ENCODE assay signal across 21 cellular contexts in genomic region chr21:19076031-19076430, GRCh38.
A peak's percentile ranks its signal among the peaks of the same experiment; 100 is the strongest.
DNase-seq lines count a peak whose midpoint lies in the region; ATAC-seq, FAIRE-seq and TF ChIP-seq lines count a peak whose summit lies in the region.
"Had no signal": no experiment of that assay in that cellular context is flagged by ENCODE, and none has a peak within 500 bp of the region (broad histone marks: within the 10 kb centered on the region; RNA-seq: fewer than 3 reads in every experiment).

No MANE protein-coding gene starts in this region.

- H3K79me1 ChIP-seq in H1 (ENCODE audit: low read depth, low read length), result no peaks in the 10 kb centered on the region
- no peaks in the 10 kb centered on the region for H3K79me1 ChIP-seq in mesendoderm (ENCODE audit: low read length)

- no peak overlapping the region for H2AFZ ChIP-seq in H1 (ENCODE audit: low read length)

- no peak overlapping the region for H2BK120ac ChIP-seq in H1 (replicated peaks; ENCODE audit: low read depth, low read length)
- no peak overlapping the region for H2BK120ac ChIP-seq in mesendoderm (ENCODE audit: low read depth, low read length)

- H3K4me1 ChIP-seq in HUES48 (ENCODE audit: control insufficient read depth, insufficient read depth, low read length) (no peaks in the 10 kb centered on the region), H1 (replicated peaks in 1 of 4; ENCODE audit: control insufficient read depth in 3 of 4, insufficient read depth in 4 of 4, low read length in 3 of 4) (no peaks in the 10 kb centered on the region), iPS DF 6.9 (ENCODE audit: control insufficient read depth, insufficient read depth, low read length) (peaks cover 2% of the 10 kb centered on the region; the same call in 1 of the 2 replicates), mesendoderm (ENCODE audit: control insufficient read depth, low read depth, low read length) (no peaks in the 10 kb centered on the region), suprapubic skin (no peaks in the 10 kb centered on the region), kidney (ENCODE audit: control insufficient read depth in 1 of 2, insufficient read depth in 1 of 2, low read depth in 1 of 2, low read length in 2 of 2) (no peaks in the 10 kb centered on the region)
- H3K4me1 ChIP-seq: BE2C, Caco-2, HAP-1 had no signal

- TF ChIP-seq RAD21 in H1 (IDR thresholded peaks at IDR 0.05 in 1 of 2, conservative IDR thresholded peaks at IDR 0.05 in 1 of 2; ENCODE audit: low read depth in 2 of 2, low read length in 2 of 2), result no peak

- no peak overlapping the region for H2BK15ac ChIP-seq in H1 (ENCODE audit: low read length)
- no peak overlapping the region for H2BK15ac ChIP-seq in mesendoderm (replicated peaks; ENCODE audit: low read depth)

- H3K79me2 ChIP-seq in H1 (ENCODE audit: control insufficient read depth in 1 of 2, insufficient read depth in 2 of 2, low read length in 2 of 2), result no peaks in the 10 kb centered on the region
- no peaks in the 10 kb centered on the region for H3K79me2 ChIP-seq in mesendoderm (ENCODE audit: control insufficient read depth, insufficient read depth, low read length)

- no peak overlapping the region for H3K4me3 Mint-ChIP-seq in endothelial cell (ENCODE audit: unreplicated experiment)
- H3K4me3 Mint-ChIP-seq: CD4-positive, CD25-positive, alpha-beta regulatory T cell had no signal

- H2BK20ac ChIP-seq in H1 (ENCODE audit: low read length), result no peak overlapping the region

- peaks cover 5% of the 10 kb centered on the region for H3K9me3 Mint-ChIP-seq in endothelial cell (ENCODE audit: unreplicated experiment)

- no peaks in the 10 kb centered on the region for H3K27me3 ChIP-seq in HUES48 (ENCODE audit: control insufficient read depth, insufficient read depth, low read length)
- H3K27me3 ChIP-seq in H1 (replicated peaks in 1 of 4; ENCODE audit: control insufficient read depth in 3 of 4, extremely low read depth in 1 of 4, insufficient read depth in 3 of 4, low read length in 3 of 4), result no peaks in the 10 kb centered on the region
- H3K27me3 ChIP-seq in iPS DF 6.9 (ENCODE audit: control insufficient read depth, insufficient read depth, low read length), result no peaks in the 10 kb centered on the region
- no peaks in the 10 kb centered on the region for H3K27me3 ChIP-seq in mesendoderm (ENCODE audit: insufficient read depth, low read length, poor library complexity)
- H3K27me3 ChIP-seq in suprapubic skin, result no peaks in the 10 kb centered on the region
- H3K27me3 ChIP-seq: BE2C had no signal

- TF ChIP-seq POLR2A in H1 (IDR thresholded peaks at IDR 0.05; ENCODE audit: control extremely low read depth in 1 of 2, low read depth in 2 of 2, low read length in 2 of 2) (no peak), suprapubic skin (IDR thresholded peaks at IDR 0.05) (no peak)

- no peak overlapping the region for H4K8ac ChIP-seq in H1 (ENCODE audit: extremely low read depth, insufficient read depth, low read length)
- no peak overlapping the region for H4K8ac ChIP-seq in mesendoderm (ENCODE audit: low read depth, low read length)

- no peak overlapping the region for H3K23ac ChIP-seq in H1 (ENCODE audit: insufficient read length)
- no peak overlapping the region for H3K23ac ChIP-seq in mesendoderm (ENCODE audit: low read length)

- no peak for DNase-seq in H1 (ENCODE audit: low read depth in 1 of 2, low spot score in 2 of 2)
- DNase-seq in iPS DF 6.9 (ENCODE audit: low read depth, low spot score), result peak; percentile 13
- DNase-seq in mesendoderm, result peak; percentile 44
- no peak for DNase-seq in suprapubic skin (ENCODE audit: low spot score in 2 of 2)
- no peak for DNase-seq in kidney
- no peak for DNase-seq in endothelial cell (ENCODE audit: low spot score)
- DNase-seq: ACHN; BE2C; C1 segment of cervical spinal cord; Caco-2; CD4-positive, CD25-positive, alpha-beta regulatory T cell; DMS79; GF-D8; GOT3; IMR-90 had no signal

- no peaks in the 10 kb centered on the region for H3K4me1 Mint-ChIP-seq in endothelial cell (ENCODE audit: unreplicated experiment)
- H3K4me1 Mint-ChIP-seq: CD4-positive, CD25-positive, alpha-beta regulatory T cell had no signal

- no peak overlapping the region for H3K4me2 ChIP-seq in H1 (ENCODE audit: insufficient read depth in 1 of 2, low read depth in 2 of 2, low read length in 2 of 2)
- no peak overlapping the region for H3K4me2 ChIP-seq in mesendoderm (ENCODE audit: low read length)

- H3K27ac ChIP-seq in HUES48 (ENCODE audit: low read depth, low read length) (peak overlapping the region; percentile 66), H1 (ENCODE audit: low read depth, low read length) (no peak overlapping the region), iPS DF 6.9 (ENCODE audit: low read length) (no peak overlapping the region), mesendoderm (ENCODE audit: low read depth, low read length) (no peak overlapping the region), suprapubic skin (no peak overlapping the region), kidney (ENCODE audit: low read depth in 2 of 2, low read length in 2 of 2) (no peak overlapping the region)

- CTCF ChIA-PET in H1 (lab: Charles Lee; ENCODE audit: partially characterized antibody), result no interaction called here

- H3K18ac ChIP-seq in H1 (ENCODE audit: extremely low read depth, low read length) (peak overlapping the region; percentile 78), mesendoderm (ENCODE audit: low read length) (no peak overlapping the region)

- no peaks in the 10 kb centered on the region for H3K36me3 ChIP-seq in HUES48 (ENCODE audit: control insufficient read depth, insufficient read depth, low read length)
- H3K36me3 ChIP-seq in H1 (ENCODE audit: control insufficient read depth in 2 of 4, insufficient read depth in 4 of 4, low read length in 3 of 4), result no peaks in the 10 kb centered on the region
- no peaks in the 10 kb centered on the region for H3K36me3 ChIP-seq in iPS DF 6.9 (ENCODE audit: control insufficient read depth, insufficient read depth, low read length)
- H3K36me3 ChIP-seq in mesendoderm (ENCODE audit: control insufficient read depth, insufficient read depth, low read length), result no peaks in the 10 kb centered on the region
- no peaks in the 10 kb centered on the region for H3K36me3 ChIP-seq in suprapubic skin
- H3K36me3 ChIP-seq in kidney (ENCODE audit: control insufficient read depth in 1 of 2, insufficient read depth in 2 of 2, low read length in 2 of 2), result no peaks in the 10 kb centered on the region
- H3K36me3 ChIP-seq: BE2C, HAP-1 had no signal

- H3K14ac ChIP-seq in H1 (ENCODE audit: insufficient read length), result no peak overlapping the region

- peaks cover 2% of the 10 kb centered on the region for H3K27me3 Mint-ChIP-seq in endothelial cell (ENCODE audit: unreplicated experiment)
- H3K27me3 Mint-ChIP-seq: CD4-positive, CD25-positive, alpha-beta regulatory T cell had no signal

- no peaks in the 10 kb centered on the region for H4K20me1 ChIP-seq in H1 (replicated peaks in 1 of 2; ENCODE audit: control insufficient read depth in 1 of 2, insufficient read depth in 2 of 2, low read length in 2 of 2)

- H2AK5ac ChIP-seq in H1 (ENCODE audit: low read depth, low read length) (no peak overlapping the region), mesendoderm (ENCODE audit: low read length) (no peak overlapping the region)

- TF ChIP-seq CTCF in H1 (IDR thresholded peaks at IDR 0.05; ENCODE audit: control extremely low read depth in 1 of 3, insufficient read depth in 1 of 3, low read depth in 1 of 3, low read length in 3 of 3) (no peak), suprapubic skin (IDR thresholded peaks at IDR 0.05) (no peak), kidney (IDR thresholded peaks at IDR 0.05; ENCODE audit: borderline replicate concordance, extremely low read depth, insufficient read depth) (no peak), endothelial cell (IDR thresholded peaks at IDR 0.05; ENCODE audit: unreplicated experiment) (no peak)

- H3K36me3 Mint-ChIP-seq in endothelial cell (ENCODE audit: low read depth, unreplicated experiment), result peaks cover 6% of the 10 kb centered on the region
- H3K36me3 Mint-ChIP-seq: CD4-positive, CD25-positive, alpha-beta regulatory T cell had no signal

- 85% methylated on average over 1 of the region's 1 CpG; no CpG with 5 or more reads in 1 of the 2 experiments for WGBS in H1 (ENCODE audit: extremely low coverage in 1 of 2, insufficient coverage in 1 of 2, insufficient read length in 1 of 2, insufficient replicate concordance in 2 of 2, low coverage in 1 of 2, low lambda C conversion rate in 2 of 2, missing lambda C conversion rate in 1 of 2), 2 experiments
- WGBS in iPS DF 6.9 (ENCODE audit: insufficient coverage, insufficient read length), result no CpG with 5 or more reads among the region's 1 CpG
- WGBS in mesendoderm (ENCODE audit: extremely low coverage, insufficient coverage, low lambda C conversion rate), result no CpG with 5 or more reads among the region's 1 CpG
- 85% methylated on average over 1 of the region's 1 CpG for WGBS in suprapubic skin

- H3K9me3 ChIP-seq in HUES48 (ENCODE audit: control insufficient read depth, insufficient read depth, low read length), result peaks cover 20% of the 10 kb centered on the region
- H3K9me3 ChIP-seq in H1 (ENCODE audit: insufficient read depth in 2 of 2, low read depth in 1 of 2, low read length in 1 of 2), result peaks cover 11 to 21% of the 10 kb centered on the region in 2 experiments
- no peaks in the 10 kb centered on the region; the same call in 1 of the 2 replicates for H3K9me3 ChIP-seq in iPS DF 6.9 (ENCODE audit: control insufficient read depth, insufficient read depth, low read length)
- H3K9me3 ChIP-seq in suprapubic skin, result peaks cover 3% of the 10 kb centered on the region
- peaks cover 0 to 8% of the 10 kb centered on the region in 2 donors for H3K9me3 ChIP-seq in kidney (ENCODE audit: control insufficient read depth in 1 of 2, low read length in 2 of 2)
- H3K9me3 ChIP-seq: BE2C, Caco-2 had no signal

- no peak overlapping the region for H3K27ac Mint-ChIP-seq in endothelial cell (ENCODE audit: unreplicated experiment)
- H3K27ac Mint-ChIP-seq: CD4-positive, CD25-positive, alpha-beta regulatory T cell had no signal

- ATAC-seq in GM21529 (IDR thresholded peaks at IDR 0.05; ENCODE audit: unreplicated experiment), result no peak
- ATAC-seq: K562 had no signal

- H3K23me2 ChIP-seq in H1 (ENCODE audit: low read depth, low read length), result no peaks in the 10 kb centered on the region

- TF ChIP-seq EP300 in H1 (IDR thresholded peaks at IDR 0.05; ENCODE audit: borderline replicate concordance in 1 of 2, low read depth in 2 of 2, low read length in 2 of 2), result no peak
- TF ChIP-seq EP300 in suprapubic skin (IDR thresholded peaks at IDR 0.05), result no peak

- H2BK5ac ChIP-seq in H1 (ENCODE audit: low read depth, low read length) (no peak overlapping the region), mesendoderm (ENCODE audit: low read length) (no peak overlapping the region)

- no peak overlapping the region for H3K4ac ChIP-seq in H1 (replicated peaks; ENCODE audit: insufficient read length, low read depth, low read length)
- H3K4ac ChIP-seq in mesendoderm (ENCODE audit: low read depth, low read length), result no peak overlapping the region

- H4K5ac ChIP-seq in H1 (ENCODE audit: insufficient read length, low read depth, low read length), result no peak overlapping the region
- H4K5ac ChIP-seq in mesendoderm (ENCODE audit: low read length), result no peak overlapping the region

- no peak overlapping the region for H2BK12ac ChIP-seq in H1 (ENCODE audit: low read depth, low read length)

- H3K56ac ChIP-seq in H1 (replicated peaks; ENCODE audit: insufficient read length, low read depth, low read length) (no peak overlapping the region), mesendoderm (ENCODE audit: low read length) (no peak overlapping the region)

- intact Hi-C loops in kidney (cut with DNase I), result no loop called here

- H3K4me3 ChIP-seq in HUES48 (ENCODE audit: low read depth, low read length) (no peak overlapping the region), H1 (ENCODE audit: extremely low read depth in 1 of 4, insufficient read depth in 2 of 4, low read depth in 3 of 4, low read length in 4 of 4) (peak overlapping the region in 1 of 4 experiments; percentile 8; a peak in 1 of 8 replicates), iPS DF 6.9 (ENCODE audit: low read length) (no peak overlapping the region), mesendoderm (ENCODE audit: low read length) (no peak overlapping the region), suprapubic skin (no peak overlapping the region), kidney (ENCODE audit: low read length in 2 of 2) (no peak overlapping the region)
- H3K4me3 ChIP-seq: HAP-1, K562 had no signal

- no peak for FAIRE-seq in H1 (lab: Jason Lieb, UNC)
- no peak for FAIRE-seq in kidney (lab: Jason Lieb, UNC)
- FAIRE-seq: A204.1, D721Med, K562 had no signal

- H4K91ac ChIP-seq in H1 (replicated peaks; ENCODE audit: insufficient read length, low read length), result no peak overlapping the region

- H3K9ac ChIP-seq in HUES48 (ENCODE audit: low read depth, low read length) (no peak overlapping the region), H1 (replicated peaks in 1 of 4; ENCODE audit: extremely low read depth in 1 of 4, low read depth in 3 of 4, low read length in 3 of 4) (no peak overlapping the region), mesendoderm (ENCODE audit: low read length) (no peak overlapping the region), kidney (ENCODE audit: low read length in 2 of 2) (no peak overlapping the region)

- POLR2A ChIA-PET in H1 (lab: Charles Lee; ENCODE audit: partially characterized antibody), result no interaction called here

Comparison
In these comparisons a context has a peak if more than half of its experiments do, and no peak if none do; other contexts are left out.
1. DNase-seq: peak in iPS DF 6.9 (single experiment) and mesendoderm (single experiment); none in H1 (0 of 2), suprapubic skin (0 of 2), kidney (single experiment) and endothelial cell (single experiment).